Comparison of ENCODE assay signal across 1 cellular context in the genomic region with DNA sequence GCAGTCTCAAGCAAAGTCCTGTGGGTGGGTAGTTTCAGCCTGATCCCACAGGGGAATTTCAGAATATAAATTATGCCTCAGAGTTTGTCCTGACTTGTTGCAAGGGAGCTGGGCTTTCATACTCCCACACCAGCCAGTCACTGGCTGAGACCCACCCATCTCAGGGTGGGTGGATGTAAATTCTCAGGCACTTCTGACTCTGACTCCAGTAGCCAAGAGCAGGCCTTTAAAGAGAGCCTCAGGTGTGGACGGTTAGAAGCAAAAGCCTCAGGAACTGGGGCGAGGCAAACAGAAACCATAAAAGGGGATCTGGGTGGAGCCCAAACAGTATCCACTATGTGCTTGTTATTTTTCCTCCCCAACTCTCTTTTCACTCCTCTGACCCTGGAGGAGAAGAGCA.
A peak's percentile ranks its signal among the peaks of the same experiment; 100 is the strongest.
TF ChIP-seq lines count a peak whose summit lies in the region.

No MANE protein-coding gene starts in this region.

TF ChIP-seq in GM12878, 131 proteins besides CTCF, POLR2A, EP300 and RAD21 (continued from another document):
- TF ChIP-seq JUND (IDR thresholded peaks at IDR 0.05; ENCODE audit: low read depth, low read length) (no peak), SPI1 (IDR thresholded peaks at IDR 0.05; ENCODE audit: borderline replicate concordance, insufficient read depth, low read depth, low read length) (peak; percentile 46; the same call in 1 of the 2 replicates), EED (IDR thresholded peaks at IDR 0.05; ENCODE audit: low read depth) (peak; percentile 45; the same call in 1 of the 2 replicates), POU2F2 (IDR thresholded peaks at IDR 0.05; ENCODE audit: borderline replicate concordance, low read depth, low read length) (0 out of 3 replicates have a peak, but pooled peaks have one; percentile 51), IKZF2 (IDR thresholded peaks at IDR 0.05) (peak in 1 of 2 experiments; percentile 34; a peak in 1 of 4 replicates), CREB1 (IDR thresholded peaks at IDR 0.05; ENCODE audit: low read depth) (no peak), RELB (IDR thresholded peaks at IDR 0.05; ENCODE audit: low read depth) (peak; percentile 25; the same call in 1 of the 2 replicates), LARP7 (IDR thresholded peaks at IDR 0.05) (no peak)
